Comparison of ENCODE assay signal across 32 cellular contexts in genomic region chr16:50563989-50564388, GRCh38. TPM values are rescaled to one million over a fixed set of nuclear protein-coding genes. Genes with fewer than 3 reads are reported as not detected.
"Had no signal": no experiment of that assay in that cellular context is flagged by ENCODE, and none has a peak within 500 bp of the region (broad histone marks: within the 10 kb centered on the region; RNA-seq: fewer than 3 reads in every experiment).

No MANE protein-coding gene starts in this region.

- H3K27ac Mint-ChIP-seq: activated B cell treated with CpG ODN at 0.5 μM for 24 hours; activated naive CD4-positive, alpha-beta T cell treated with anti-CD3 and anti-CD28 coated beads, Interleukin-2, amount 10 ng/mL, durations not matched to agents 7 days and 5 days; activated naive CD4-positive, alpha-beta T cell treated with anti-CD3 and anti-CD28 coated beads, Interleukin-2, amount 50 U/mL, for 72 hours; effector memory CD8-positive, alpha-beta T cell; T-cell; T-helper 1 cell treated with Interleukin-12 subunit alpha and Interleukin-12 subunit beta and Interleukin-4 antibody, amounts not matched to agents 30 μg/mL and 1 μg/mL, for 36 hours; T-helper 2 cell treated with Interferon-gamma antibody and Interleukin-4, amounts not matched to agents 5 μg/mL and 100 μg/mL, for 36 hours had no signal

- ATAC-seq: activated CD4-positive, CD25-positive, alpha-beta regulatory T cell treated with anti-CD3 and anti-CD28 coated beads, Interleukin-2, amount 50 U/mL, for 24 hours; activated naive CD4-positive, alpha-beta T cell treated with anti-CD3 and anti-CD28 coated beads, Interleukin-2, amount 50 U/mL, for 72 hours; body of pancreas; effector memory CD8-positive, alpha-beta T cell; foreskin keratinocyte; gastrocnemius medialis; heart left ventricle had no signal

- H3K36me3 Mint-ChIP-seq: activated naive CD4-positive, alpha-beta T cell treated with anti-CD3 and anti-CD28 coated beads, Interleukin-2, amount 10 ng/mL, durations not matched to agents 7 days and 5 days had no signal

- H3K4me3 ChIP-seq: adrenal gland, body of pancreas, esophagus muscularis mucosa, gastrocnemius medialis, heart left ventricle had no signal

- H3K4me1 ChIP-seq: adrenal gland, body of pancreas, foreskin keratinocyte, gastrocnemius medialis had no signal

- H3K9me3 Mint-ChIP-seq: activated naive CD4-positive, alpha-beta T cell treated with anti-CD3 and anti-CD28 coated beads, Interleukin-2, amount 50 U/mL, for 72 hours; T-helper 1 cell treated with Interleukin-12 subunit alpha and Interleukin-12 subunit beta and Interleukin-4 antibody, amounts not matched to agents 30 μg/mL and 1 μg/mL, for 36 hours had no signal

- FAIRE-seq: colon had no signal

- H3K36me3 ChIP-seq: adrenal gland, gastrocnemius medialis, heart left ventricle, WERI-Rb-1 had no signal

- H3K27ac ChIP-seq: adrenal gland, body of pancreas, foreskin keratinocyte, gastrocnemius medialis, heart left ventricle, WERI-Rb-1 had no signal

- H3K27me3 ChIP-seq: adrenal gland, body of pancreas, esophagus muscularis mucosa, foreskin keratinocyte, gastrocnemius medialis, heart left ventricle had no signal

- H3K4me1 Mint-ChIP-seq: activated naive CD4-positive, alpha-beta T cell treated with anti-CD3 and anti-CD28 coated beads, Interleukin-2, amount 10 ng/mL, durations not matched to agents 7 days and 5 days had no signal

- H3K9me3 ChIP-seq: adrenal gland, body of pancreas, gastrocnemius medialis had no signal

- H3K4me3 Mint-ChIP-seq: activated B cell treated with CpG ODN at 0.5 μM for 24 hours; activated naive CD4-positive, alpha-beta T cell treated with anti-CD3 and anti-CD28 coated beads, Interleukin-2, amount 10 ng/mL, durations not matched to agents 7 days and 5 days; effector memory CD8-positive, alpha-beta T cell; T-helper 1 cell treated with Interleukin-12 subunit alpha and Interleukin-12 subunit beta and Interleukin-4 antibody, amounts not matched to agents 30 μg/mL and 1 μg/mL, for 36 hours; T-helper 2 cell treated with Interferon-gamma antibody and Interleukin-4, amounts not matched to agents 5 μg/mL and 100 μg/mL, for 36 hours had no signal

- H3K27me3 Mint-ChIP-seq: effector memory CD8-positive, alpha-beta T cell; T-cell had no signal

- DNase-seq: activated B cell treated with CpG ODN at 0.5 μM for 24 hours; activated CD4-positive, alpha-beta T cell treated with anti-CD3 and anti-CD28 coated beads for 48 hours; activated CD4-positive, alpha-beta T cell treated with anti-CD3 and anti-CD28 coated beads, Interleukin-2, amount 50 U/mL, for 1 hour; activated CD4-positive, alpha-beta T cell treated with anti-CD3 and anti-CD28 coated beads, Interleukin-2, amount 50 U/mL, for 48 hours; activated CD8-positive, alpha-beta memory T cell treated with anti-CD3 and anti-CD28 coated beads, Interleukin-2, amount 50 U/mL, for 48 hours; activated gamma-delta T cell; activated naive CD4-positive, alpha-beta T cell; activated naive CD4-positive, alpha-beta T cell treated with anti-CD3 and anti-CD28 coated beads, Interleukin-2, amount 10 ng/mL, durations not matched to agents 7 days and 5 days; activated T-cell treated with anti-CD3 and anti-CD28 coated beads for 4 hours; activated T-cell treated with anti-CD3 and anti-CD28 coated beads, Interleukin-2, amount 50 U/mL, for 48 hours; adrenal gland; amygdala; body of pancreas; caudate nucleus; cortex of kidney; dermis blood vessel endothelial cell; effector CD4-positive, alpha-beta T cell; effector memory CD8-positive, alpha-beta T cell; erythroblast; foreskin keratinocyte; gastrocnemius medialis; glutamatergic neuron; heart left ventricle; T-cell; T1000; WERI-Rb-1 had no signal

RNA-seq across cellular contexts. Expression of gene NKD1, which starts 15.8 kb away (rescaled TPM):
- total RNA-seq: dermis blood vessel endothelial cell had no signal
